24 cellular contexts compared by ENCODE assay signal in the genomic region with DNA sequence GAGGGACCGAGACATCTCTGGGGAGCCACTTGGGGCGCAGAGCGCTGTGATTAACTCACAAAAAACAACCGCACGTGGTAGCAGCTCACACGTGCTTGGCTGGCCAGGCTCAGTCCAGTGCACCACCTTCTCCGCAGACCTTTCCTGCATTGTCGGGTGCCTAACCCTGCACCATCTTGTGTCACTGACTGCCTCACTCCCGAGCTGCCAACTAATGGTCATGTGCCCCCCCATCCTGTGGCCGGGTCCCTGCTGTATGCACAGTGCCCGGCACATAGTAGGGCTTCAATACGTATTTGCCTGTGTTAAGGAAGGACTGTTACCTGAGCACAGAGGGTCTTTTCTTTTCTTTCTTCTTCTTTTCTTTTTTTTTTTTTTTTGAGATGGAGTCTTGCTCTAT.
"Had no signal": no experiment of that assay in that cellular context is flagged by ENCODE, and none has a peak within 500 bp of the region (broad histone marks: within the 10 kb centered on the region; RNA-seq: fewer than 3 reads in every experiment).

No MANE protein-coding gene starts in this region.

- H3K9me3 ChIP-seq: MG63 had no signal

- H3K9me3 Mint-ChIP-seq: activated CD4-positive, alpha-beta T cell treated with anti-CD3 and anti-CD28 coated beads, Interleukin-2, amount 10 ng/mL, durations not matched to agents 24 days and 14 days; activated naive CD8-positive, alpha-beta T cell treated with anti-CD3 and anti-CD28 coated beads for 36 hours; activated T-cell treated with anti-CD3 and anti-CD28 coated beads, Interleukin-2, amount 50 U/mL, for 24 hours; T-helper 1 cell treated with Interleukin-12 subunit alpha and Interleukin-12 subunit beta and Interleukin-4 antibody, amounts not matched to agents 30 μg/mL and 1 μg/mL, for 36 hours; T-helper 2 cell treated with Interferon-gamma antibody and Interleukin-4, amounts not matched to agents 5 μg/mL and 100 μg/mL, for 36 hours had no signal

- H3K27me3 Mint-ChIP-seq: activated CD4-positive, alpha-beta T cell treated with anti-CD3 and anti-CD28 coated beads, Interleukin-2, amount 10 ng/mL, durations not matched to agents 24 days and 14 days had no signal

- H3K4me3 ChIP-seq: MG63 had no signal

- DNase-seq: activated CD4-positive, alpha-beta T cell treated with anti-CD3 and anti-CD28 coated beads, Interleukin-2, amount 10 ng/mL, durations not matched to agents 24 days and 14 days; activated CD4-positive, alpha-beta T cell treated with anti-CD3 and anti-CD28 coated beads, Interleukin-2, amount 50 U/mL, for 48 hours; activated CD8-positive, alpha-beta T cell treated with anti-CD3 and anti-CD28 coated beads, Interleukin-2, amount 10 ng/mL, durations not matched to agents 7 days and 5 days; activated gamma-delta T cell treated with Interleukin-2 at 50 U/mL for 16 hours; activated naive CD4-positive, alpha-beta T cell treated with anti-CD3 and anti-CD28 coated beads, Interleukin-2, amount 50 U/mL, for 16 hours; activated naive CD8-positive, alpha-beta T cell treated with anti-CD3 and anti-CD28 coated beads for 36 hours; activated T-cell treated with anti-CD3 and anti-CD28 coated beads, Interleukin-2, amount 50 U/mL, for 24 hours; amniotic stem cell; brain microvascular endothelial cell; central memory CD4-positive, alpha-beta T cell; Karpas-422; KBM-7; MG63; MV-4-11; NCI-H1092; NCI-H1436 treated with DMSO at 0.1 percent for 48 hours; NCI-H1694 treated with DMSO at 0.1 percent for 48 hours; NCI-H2029; NCI-H345; NCI-H524 treated with DMSO at 0.1 percent for 48 hours had no signal

- H3K36me3 Mint-ChIP-seq: activated naive CD8-positive, alpha-beta T cell treated with anti-CD3 and anti-CD28 coated beads for 36 hours had no signal

- H3K4me3 Mint-ChIP-seq: activated CD4-positive, alpha-beta T cell treated with anti-CD3 and anti-CD28 coated beads, Interleukin-2, amount 10 ng/mL, durations not matched to agents 24 days and 14 days; activated CD8-positive, alpha-beta T cell treated with anti-CD3 and anti-CD28 coated beads, Interleukin-2, amount 10 ng/mL, durations not matched to agents 7 days and 5 days; activated naive CD8-positive, alpha-beta T cell treated with anti-CD3 and anti-CD28 coated beads for 36 hours; activated T-cell treated with anti-CD3 and anti-CD28 coated beads, Interleukin-2, amount 50 U/mL, for 24 hours; T-helper 1 cell treated with Interleukin-12 subunit alpha and Interleukin-12 subunit beta and Interleukin-4 antibody, amounts not matched to agents 30 μg/mL and 1 μg/mL, for 36 hours; T-helper 2 cell treated with Interferon-gamma antibody and Interleukin-4, amounts not matched to agents 5 μg/mL and 100 μg/mL, for 36 hours had no signal

- ATAC-seq: activated CD8-positive, alpha-beta T cell treated with anti-CD3 and anti-CD28 coated beads, Interleukin-2, amount 10 ng/mL, durations not matched to agents 7 days and 5 days; Panc1 had no signal

- FAIRE-seq: TTC549 had no signal

- H3K27ac Mint-ChIP-seq: activated CD4-positive, alpha-beta T cell treated with anti-CD3 and anti-CD28 coated beads, Interleukin-2, amount 10 ng/mL, durations not matched to agents 24 days and 14 days; activated CD8-positive, alpha-beta T cell treated with anti-CD3 and anti-CD28 coated beads, Interleukin-2, amount 10 ng/mL, durations not matched to agents 7 days and 5 days; activated naive CD8-positive, alpha-beta T cell treated with anti-CD3 and anti-CD28 coated beads for 36 hours; activated T-cell treated with anti-CD3 and anti-CD28 coated beads, Interleukin-2, amount 50 U/mL, for 24 hours; T-helper 1 cell treated with Interleukin-12 subunit alpha and Interleukin-12 subunit beta and Interleukin-4 antibody, amounts not matched to agents 30 μg/mL and 1 μg/mL, for 36 hours; T-helper 2 cell treated with Interferon-gamma antibody and Interleukin-4, amounts not matched to agents 5 μg/mL and 100 μg/mL, for 36 hours had no signal

- H3K27me3 ChIP-seq: brain microvascular endothelial cell had no signal

- H3K27ac ChIP-seq: brain microvascular endothelial cell had no signal

- H3K36me3 ChIP-seq: brain microvascular endothelial cell, MG63 had no signal

- H3K4me1 Mint-ChIP-seq: activated CD4-positive, alpha-beta T cell treated with anti-CD3 and anti-CD28 coated beads, Interleukin-2, amount 10 ng/mL, durations not matched to agents 24 days and 14 days had no signal
